Comparison of ENCODE assay signal across 8 cellular contexts in genomic region chr19:2055871-2056809, GRCh38. TPM values are rescaled to one million over a fixed set of nuclear protein-coding genes. Genes with fewer than 3 reads are reported as not detected.
DNase-seq lines count a peak whose midpoint lies in the region; ATAC-seq, FAIRE-seq and TF ChIP-seq lines count a peak whose summit lies in the region.

No MANE protein-coding gene starts in this region.

- H3K27ac ChIP-seq in A549: peak overlapping the region; percentile 99 to 100
- H3K27ac ChIP-seq in neutrophil: peak overlapping the region; percentile 98

- peak overlapping the region; percentile 94 for H3K27ac Mint-ChIP-seq in T-cell

- H3K9me3 ChIP-seq in A549 (no peaks in the 10 kb centered on the region), neutrophil (no peaks in the 10 kb centered on the region)

- H3K9me3 Mint-ChIP-seq in T-cell: no peaks in the 10 kb centered on the region

- peak overlapping the region in 1 of 3 donors; percentile 89 for H3K4me3 Mint-ChIP-seq in T-cell

- TF ChIP-seq POLR2A in A549 (IDR thresholded peaks at IDR 0.05; ENCODE audit: low read length) (peak; percentile 27; the same call in 1 of the 2 replicates), GM19099 (IDR thresholded peaks at IDR 0.05; ENCODE audit: extremely low read depth, insufficient read length, low read depth) (peak; percentile 43), erythroblast (IDR thresholded peaks at IDR 0.05; ENCODE audit: low read length) (peak; percentile 38)

- H3K36me3 ChIP-seq in neutrophil: no peaks in the 10 kb centered on the region

- H3K27me3 ChIP-seq in neutrophil: no peaks in the 10 kb centered on the region

- H3K36me3 Mint-ChIP-seq in T-cell: no peaks in the 10 kb centered on the region

- H3K4me1 ChIP-seq in A549 (peaks cover 66% of the 10 kb centered on the region), neutrophil (ENCODE audit: control insufficient read depth in 1 of 2, insufficient read depth in 1 of 2, low read depth in 1 of 2, low read length in 1 of 2) (peaks cover 52 to 59% of the 10 kb centered on the region in 2 experiments)

- POLR2A ChIA-PET in A549 (lab: Yijun Ruan, JAX) (interaction anchor here (1.1 kb wide), 1 partner anchor 14 kb away, joined by 6 read pairs; no protein-coding TSS in a partner anchor), T-cell (lab: Charles Lee) (no interaction called here)

- DNase-seq in A549 (ENCODE audit: low read depth in 1 of 2, low spot score in 1 of 2) (peak in 1 of 2 experiments; percentile 80), T-cell (peak in 1 of 34 experiments; percentile 25), erythroblast (lab: John Stamatoyannopoulos, UW) (peak in 1 of 2 experiments; percentile 60), germinal center (ENCODE audit: low spot score) (no peak), T-helper 9 cell (no peak)
- DNase-seq in stimulated activated CD4-positive, alpha-beta T cell treated with anti-CD3 and anti-CD28 coated beads, Interleukin-4, amount 100 ng/mL, for 4 hours: no peak

- peak overlapping the region; percentile 48 for H3K4me3 ChIP-seq in A549
- H3K4me3 ChIP-seq in neutrophil (ENCODE audit: low read depth in 1 of 2, low read length in 1 of 2): peak overlapping the region; percentile 41 to 64

- no peak for TF ChIP-seq RAD21 in A549 (conservative IDR thresholded peaks at IDR 0.05 in 1 of 2, IDR thresholded peaks at IDR 0.05 in 1 of 2)

- FAIRE-seq in A549 (lab: Jason Lieb, UNC): no peak

- H3K27me3 Mint-ChIP-seq in T-cell: no peaks in the 10 kb centered on the region

- 0% methylated on average over 5 of the region's 22 CpGs for WGBS in A549 (ENCODE audit: missing lambda C conversion rate)

- peak; percentile 33 to 42 for ATAC-seq in A549
- no peak for ATAC-seq in T-cell (replicated peaks in 1 of 4)

- peak overlapping the region; percentile 100 for H3K4me2 ChIP-seq in A549

- CTCF ChIA-PET in A549 (lab: Yijun Ruan, JAX): interaction anchor here (0.6 to 3.8 kb wide), 5 partner anchors 9 to 199 kb away, joined by 3 to 24 read pairs (median 3); no protein-coding TSS in a partner anchor
- CTCF ChIA-PET in T-cell (lab: Charles Lee): no interaction called here

- TF ChIP-seq CTCF in A549 (IDR thresholded peaks at IDR 0.05) (peak; percentile 13; the same call in 2 of the 3 replicates), neutrophil (IDR thresholded peaks at IDR 0.05) (no peak)

- H3K4me1 Mint-ChIP-seq in T-cell: peaks cover 58 to 72% (median 66%) of the 10 kb centered on the region in 3 donors

- no peak for TF ChIP-seq EP300 in A549 (IDR thresholded peaks at IDR 0.05)

TF ChIP-seq in A549, 52 proteins besides CTCF, POLR2A, EP300 and RAD21:
- peak in 1 of 2 experiments; percentile 71; a peak in 3 of 5 replicates for TF ChIP-seq JUN (IDR thresholded peaks at IDR 0.05)
- 0 out of 2 replicates have a peak, but pooled peaks have one; percentile 26 for TF ChIP-seq MAX (IDR thresholded peaks at IDR 0.05)
- TF ChIP-seq SREBF2 (IDR thresholded peaks at IDR 0.05): no peak
TF ChIP-seq in A549: peak in this region for 2.

RNA-seq across cellular contexts. Expression of gene MKNK2, which starts 5.1 kb away (rescaled TPM):
- 56.7 and 58.4 TPM in 2 replicates for polyA plus RNA-seq in A549 (2011; rRNA removed)
- 63.4 and 81.9 TPM in 2 replicates for polyA plus RNA-seq in A549 (2012; cell fraction: cytosol; rRNA removed)
- 83.4 and 134 TPM in 2 replicates for polyA plus RNA-seq in A549 (2012; cell fraction: nucleus; rRNA removed)
- polyA plus RNA-seq in A549 (2017; fragmentation: RNase III; extraction: RNeasy Plus Mini Kit Qiagen cat#74134 plus additional on column Dnase treatment): 38.8 to 55.4 TPM (median 48.3 TPM) in 3 replicates
- 63.9 and 84.8 TPM in 2 replicates for polyA minus RNA-seq in A549 (2011; rRNA and poly(A)+ RNA removed)
- total RNA-seq in T-cell: 100 to 1,000 TPM; 196 to 242 (median 234) TPM

RNA-seq across cellular contexts. Expression of gene MOB3A, which starts 40.0 kb away (rescaled TPM):
- polyA plus RNA-seq in A549 (2011; rRNA removed) (10.9 and 12.9 TPM in 2 replicates), A549 (2017; fragmentation: RNase III; extraction: RNeasy Plus Mini Kit Qiagen cat#74134 plus additional on column Dnase treatment) (8.4 to 9.1 TPM (median 8.7 TPM) in 3 replicates)
- polyA plus RNA-seq in A549 (2012; cell fraction: cytosol; rRNA removed): 10.9 and 17.2 TPM in 2 replicates
- 13.7 and 18.2 TPM in 2 replicates for polyA plus RNA-seq in A549 (2012; cell fraction: nucleus; rRNA removed)
- 19.7 and 26.2 TPM in 2 replicates for polyA minus RNA-seq in A549 (2011; rRNA and poly(A)+ RNA removed)
- total RNA-seq in T-cell: 100 to 1,000 TPM in 4 of 5 donors, 10 to 100 TPM in 1; 98.6 to 162 (median 142) TPM

RNA-seq across cellular contexts. Expression of gene IZUMO4, which starts 40.6 kb away (rescaled TPM):
- 0.36 and 0.70 TPM in 2 replicates for polyA plus RNA-seq in A549 (2011; rRNA removed)
- 0.29 and 0.32 TPM in 2 replicates for polyA plus RNA-seq in A549 (2012; cell fraction: cytosol; rRNA removed)
- 7.6 and 8.6 TPM in 2 replicates for polyA plus RNA-seq in A549 (2012; cell fraction: nucleus; rRNA removed)
- polyA plus RNA-seq in A549 (2017; fragmentation: RNase III; extraction: RNeasy Plus Mini Kit Qiagen cat#74134 plus additional on column Dnase treatment): 1.0 to 1.8 TPM (median 1.0 TPM) in 3 replicates
- 0.33 and 0.44 TPM in 2 replicates for polyA minus RNA-seq in A549 (2011; rRNA and poly(A)+ RNA removed)
- 10 to 100 TPM; 14.0 to 23.5 (median 19.7) TPM for total RNA-seq in T-cell

RNA-seq across cellular contexts. Expression of gene BTBD2, which starts 40.6 kb away (rescaled TPM):
- polyA plus RNA-seq in A549 (2011; rRNA removed) (16.3 and 19.0 TPM in 2 replicates), A549 (2017; fragmentation: RNase III; extraction: RNeasy Plus Mini Kit Qiagen cat#74134 plus additional on column Dnase treatment) (26.7 to 32.7 TPM (median 29.6 TPM) in 3 replicates)
- 39.6 and 61.5 TPM in 2 replicates for polyA plus RNA-seq in A549 (2012; cell fraction: cytosol; rRNA removed)
- polyA plus RNA-seq in A549 (2012; cell fraction: nucleus; rRNA removed): 66.3 and 81.5 TPM in 2 replicates
- polyA minus RNA-seq in A549 (2011; rRNA and poly(A)+ RNA removed): 15.0 and 36.0 TPM in 2 replicates
- total RNA-seq in T-cell: 10 to 100 TPM; 52.2 to 79.8 (median 73.6) TPM

Comparison
In these comparisons a context has a peak if more than half of its experiments do, and no peak if none do; other contexts are left out.
1. ATAC-seq: peak in A549 (2 of 2); none in T-cell (0 of 4).
2. Peak in every context shown above with its lines, with median percentiles within 50 percentile points of each other: POLR2A ChIP-seq.